ENCODE assay signal across 19 cellular contexts in the genomic region with DNA sequence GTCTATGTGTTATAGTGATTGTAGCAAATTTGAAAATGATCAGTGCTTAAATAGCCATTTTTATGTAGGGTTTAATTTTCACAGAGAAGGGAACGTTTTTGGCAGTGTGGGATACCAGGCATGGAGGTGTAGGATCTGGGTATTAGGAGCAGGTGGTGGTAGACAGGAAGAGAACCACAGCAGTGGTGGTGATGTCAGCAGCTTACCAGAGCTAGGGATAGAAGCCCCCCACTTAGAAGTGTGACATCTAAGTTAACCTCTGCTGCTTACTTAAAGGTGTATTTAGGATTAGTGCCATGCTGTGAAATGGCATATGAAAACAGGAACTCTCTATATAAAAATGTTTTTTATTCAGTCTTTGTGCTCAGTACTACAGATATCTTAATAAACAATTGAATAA.
DNase-seq lines count a peak whose midpoint lies in the region; ATAC-seq and TF ChIP-seq lines count a peak whose summit lies in the region.
"Had no signal": no experiment of that assay in that cellular context is flagged by ENCODE, and none has a peak within 500 bp of the region (broad histone marks: within the 10 kb centered on the region; RNA-seq: fewer than 3 reads in every experiment).

No MANE protein-coding gene starts in this region.

- H3K36me3 Mint-ChIP-seq in activated T-cell treated with anti-CD3 and anti-CD28 coated beads, Interleukin-2, amount 50 U/mL, for 24 hours (ENCODE audit: low read depth), result peaks cover 58% of the 10 kb centered on the region
- H3K36me3 Mint-ChIP-seq in activated T-cell treated with anti-CD3 and anti-CD28 coated beads, Interleukin-2, amount 50 U/mL, for 4 hours (ENCODE audit: insufficient read depth), result peaks cover 13% of the 10 kb centered on the region
- H3K36me3 Mint-ChIP-seq in immature natural killer cell, result no peaks in the 10 kb centered on the region

- H3K27me3 ChIP-seq in SU-DHL-6 (ENCODE audit: low read length), result no peaks in the 10 kb centered on the region

- H4K20me1 ChIP-seq in SU-DHL-6 (ENCODE audit: low read depth, low read length), result no peaks in the 10 kb centered on the region

- H3K27ac Mint-ChIP-seq in activated T-cell treated with anti-CD3 and anti-CD28 coated beads, Interleukin-2, amount 50 U/mL, for 24 hours, result peak overlapping the region; percentile 1
- H3K27ac Mint-ChIP-seq in immature natural killer cell, result peak overlapping the region in 4 of 6 donors; percentile 8 to 69 (median 46)
- H3K27ac Mint-ChIP-seq: B cell; CD4-positive, alpha-beta T cell had no signal

- peaks cover 16% of the 10 kb centered on the region for H3F3A ChIP-seq in SU-DHL-6 (ENCODE audit: insufficient read depth)

- peak overlapping the region; percentile 13; the same call in 1 of the 2 replicates for H3K27ac ChIP-seq in SU-DHL-6 (ENCODE audit: low read depth, low read length)
- H3K27ac ChIP-seq: 22Rv1 had no signal

- no peak overlapping the region for H3K4me3 Mint-ChIP-seq in activated T-cell treated with anti-CD3 and anti-CD28 coated beads, Interleukin-2, amount 50 U/mL, for 24 hours
- no peak overlapping the region for H3K4me3 Mint-ChIP-seq in activated T-cell treated with anti-CD3 and anti-CD28 coated beads, Interleukin-2, amount 50 U/mL, for 4 hours
- no peak overlapping the region for H3K4me3 Mint-ChIP-seq in immature natural killer cell
- H3K4me3 Mint-ChIP-seq: B cell; CD4-positive, alpha-beta T cell had no signal

- peaks cover 18% of the 10 kb centered on the region; the same call in 1 of the 2 replicates for H3K79me2 ChIP-seq in SU-DHL-6 (ENCODE audit: insufficient read depth, low read length)

- no peak for ATAC-seq in activated T-cell treated with anti-CD3 and anti-CD28 coated beads, Interleukin-2, amount 50 U/mL, for 4 hours

- no peak overlapping the region for H3K4me3 ChIP-seq in SU-DHL-6 (ENCODE audit: insufficient read depth, low read length, poor library complexity, severe bottlenecking)

- no peaks in the 10 kb centered on the region for H3K9me3 Mint-ChIP-seq in activated T-cell treated with anti-CD3 and anti-CD28 coated beads, Interleukin-2, amount 50 U/mL, for 24 hours
- no peaks in the 10 kb centered on the region for H3K9me3 Mint-ChIP-seq in activated T-cell treated with anti-CD3 and anti-CD28 coated beads, Interleukin-2, amount 50 U/mL, for 4 hours
- no peaks in the 10 kb centered on the region for H3K9me3 Mint-ChIP-seq in immature natural killer cell
- H3K9me3 Mint-ChIP-seq: CD4-positive, alpha-beta T cell had no signal

- H3K9ac ChIP-seq in SU-DHL-6 (ENCODE audit: low read length), result no peak overlapping the region

- peaks cover 48% of the 10 kb centered on the region for H3K4me1 Mint-ChIP-seq in activated T-cell treated with anti-CD3 and anti-CD28 coated beads, Interleukin-2, amount 50 U/mL, for 24 hours (ENCODE audit: low read depth)
- peaks cover 35% of the 10 kb centered on the region for H3K4me1 Mint-ChIP-seq in activated T-cell treated with anti-CD3 and anti-CD28 coated beads, Interleukin-2, amount 50 U/mL, for 4 hours (ENCODE audit: low read depth)
- peaks cover 23 to 35% of the 10 kb centered on the region in 2 donors for H3K4me1 Mint-ChIP-seq in immature natural killer cell

- H3K9me2 ChIP-seq in SU-DHL-6 (replicated peaks; ENCODE audit: insufficient read depth, low read length), result no peaks in the 10 kb centered on the region

- no peak overlapping the region for H3K4me2 ChIP-seq in SU-DHL-6 (ENCODE audit: low read depth, low read length, poor library complexity, severe bottlenecking)

- no peaks in the 10 kb centered on the region for H3K36me3 ChIP-seq in SU-DHL-6 (ENCODE audit: low read length)

- TF ChIP-seq CTCF in SU-DHL-6 (IDR thresholded peaks at IDR 0.05; ENCODE audit: insufficient read depth, low read length, poor library complexity, severe bottlenecking), result no peak

- H2AFZ ChIP-seq in SU-DHL-6 (ENCODE audit: low read depth, low read length, severe bottlenecking), result no peak overlapping the region

- H3K9me3 ChIP-seq in SU-DHL-6 (ENCODE audit: insufficient read depth, low read length), result no peaks in the 10 kb centered on the region

- no peaks in the 10 kb centered on the region for H3K27me3 Mint-ChIP-seq in activated T-cell treated with anti-CD3 and anti-CD28 coated beads, Interleukin-2, amount 50 U/mL, for 24 hours
- no peaks in the 10 kb centered on the region for H3K27me3 Mint-ChIP-seq in activated T-cell treated with anti-CD3 and anti-CD28 coated beads, Interleukin-2, amount 50 U/mL, for 4 hours (ENCODE audit: low read depth)
- peaks cover 3 to 18% (median 16%) of the 10 kb centered on the region in 3 donors for H3K27me3 Mint-ChIP-seq in immature natural killer cell (ENCODE audit: low read depth in 3 of 3)
- H3K27me3 Mint-ChIP-seq: B cell; CD4-positive, alpha-beta T cell had no signal

- DNase-seq in NCI-H82 (lab: John Stamatoyannopoulos, UW), result peak; percentile 24
- DNase-seq in NCI-H82 treated with DMSO at 0.1 percent for 48 hours (lab: John Stamatoyannopoulos, UW; ENCODE audit: unreplicated experiment), result no peak
- DNase-seq in activated T-cell treated with anti-CD3 and anti-CD28 coated beads, Interleukin-2, amount 50 U/mL, for 24 hours, result no peak
- no peak for DNase-seq in activated T-cell treated with anti-CD3 and anti-CD28 coated beads, Interleukin-2, amount 50 U/mL, for 4 hours
- DNase-seq in immature natural killer cell, result no peak
- DNase-seq in NCI-H2227 (lab: John Stamatoyannopoulos, UW; ENCODE audit: unreplicated experiment), result no peak
- DNase-seq in amygdala (lab: John Stamatoyannopoulos, UW), result no peak
- DNase-seq: Calu3; CD4-positive, alpha-beta T cell; DMS53; GOT3; KBM-7; MV-4-11; NCI-H1417; NCI-H187 treated with DMSO at 0.1 percent for 48 hours; NCI-H446 had no signal
